ENCODE assay signal across 1 cellular context in genomic region chr11:74550991-74551753, GRCh38.
TF ChIP-seq lines count a peak whose summit lies in the region.

No MANE protein-coding gene starts in this region.

TF ChIP-seq in GM23338, 12 proteins besides CTCF, POLR2A, EP300 and RAD21 (continued from another document):
- TF ChIP-seq ZNF462 (CRISPR knock-in tag; IDR thresholded peaks at IDR 0.05): no peak
